22 cellular contexts compared by ENCODE assay signal in the genomic region with DNA sequence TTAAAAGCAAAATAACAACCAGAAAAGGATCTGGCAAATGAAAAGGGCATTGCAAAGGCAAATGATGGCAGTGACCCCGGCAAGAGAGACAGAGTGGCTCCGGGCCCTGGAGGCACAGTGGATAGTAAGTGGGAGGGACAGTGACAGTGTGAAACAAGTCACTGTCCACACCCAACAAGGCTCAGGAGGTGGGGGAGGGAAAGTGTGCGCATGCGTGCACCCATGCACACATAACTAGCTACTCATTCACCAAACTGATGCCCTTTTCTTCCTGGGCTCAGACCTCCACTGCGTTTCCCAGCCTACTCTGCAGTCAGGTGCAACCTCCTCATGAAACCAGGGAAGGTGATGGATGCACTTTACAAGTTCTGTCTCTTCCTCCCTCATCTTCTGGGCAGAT.
"Had no signal": no experiment of that assay in that cellular context is flagged by ENCODE, and none has a peak within 500 bp of the region (broad histone marks: within the 10 kb centered on the region; RNA-seq: fewer than 3 reads in every experiment).

No MANE protein-coding gene starts in this region.

- H3K27ac ChIP-seq: epithelial cell of prostate, esophagus muscularis mucosa, gastrocnemius medialis, heart right ventricle, left ventricle myocardium inferior, lower lobe of right lung, ovary, prostate gland, sigmoid colon, skin epidermis, suprapubic skin, thyroid gland, upper lobe of left lung, vagina had no signal

- H3K4me3 ChIP-seq: esophagus muscularis mucosa, gastrocnemius medialis, heart right ventricle, left ventricle myocardium inferior, lower lobe of right lung, ovary, prostate gland, sigmoid colon, skin epidermis, suprapubic skin, thyroid gland, upper lobe of left lung, vagina had no signal

- FAIRE-seq: colon, islet of Langerhans had no signal

- DNase-seq: effector memory CD8-positive, alpha-beta T cell; gastrocnemius medialis; heart right ventricle; hypothalamus; left ventricle myocardium inferior; lower lobe of right lung; natural killer cell; nucleus accumbens; ovary; sigmoid colon; stimulated activated CD4-positive, alpha-beta T cell treated with anti-CD3 and anti-CD28 coated beads, Interleukin-12 subunit alpha, Interleukin-12 subunit beta, amount 100 ng/mL, for 4 hours; stimulated activated naive CD4-positive, alpha-beta T cell; thyroid gland; upper lobe of left lung had no signal

- H3K9me3 ChIP-seq: esophagus muscularis mucosa, gastrocnemius medialis, lower lobe of right lung, ovary, prostate gland, suprapubic skin, thyroid gland, upper lobe of left lung, vagina had no signal

- H3K4me1 ChIP-seq: gastrocnemius medialis had no signal

- H3K36me3 ChIP-seq: esophagus muscularis mucosa, gastrocnemius medialis, heart right ventricle, left ventricle myocardium inferior, lower lobe of right lung, ovary, prostate gland, sigmoid colon, suprapubic skin, thyroid gland, upper lobe of left lung, vagina had no signal

- ATAC-seq: effector memory CD8-positive, alpha-beta T cell; gastrocnemius medialis; heart right ventricle; lower lobe of right lung; natural killer cell had no signal

- H3K27me3 ChIP-seq: gastrocnemius medialis, ovary, thyroid gland, upper lobe of left lung, vagina had no signal
